ENCODE assay signal across 8 cellular contexts in the genomic region with DNA sequence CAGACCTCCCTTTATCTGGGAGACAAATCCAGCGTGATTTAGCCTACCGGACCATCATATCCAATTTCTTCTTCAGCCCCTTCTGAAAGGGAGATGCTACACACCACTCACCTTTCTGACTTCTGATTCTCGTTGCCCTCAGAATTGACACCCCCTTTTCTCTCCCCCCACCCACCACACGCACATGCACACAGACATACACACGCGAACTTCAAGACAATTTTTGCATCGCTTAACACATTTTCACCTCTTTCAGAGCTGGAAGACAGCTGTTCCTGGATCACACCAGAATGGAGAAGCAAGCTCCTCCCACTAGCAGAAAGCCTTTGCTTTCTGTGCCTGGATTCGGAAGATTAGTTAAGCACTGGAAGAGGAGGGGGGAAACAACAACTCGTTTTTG. TPM values are rescaled to one million over a fixed set of nuclear protein-coding genes. Genes with fewer than 3 reads are reported as not detected.
A peak's percentile ranks its signal among the peaks of the same experiment; 100 is the strongest.
DNase-seq lines count a peak whose midpoint lies in the region; ATAC-seq and TF ChIP-seq lines count a peak whose summit lies in the region.

No MANE protein-coding gene starts in this region.

- peak; percentile 34 for DNase-seq in CMK (ENCODE audit: low read depth)
- no peak for DNase-seq in brain microvascular endothelial cell
- DNase-seq in medulla oblongata (ENCODE audit: extremely low spot score): peak; percentile 56
- no peak for DNase-seq in vagina (ENCODE audit: extremely low spot score in 2 of 2)
- no peak for DNase-seq in germinal center (ENCODE audit: low spot score)
- no peak for DNase-seq in body of pancreas

- H3K36me3 Mint-ChIP-seq in IgD-negative memory B cell: no peaks in the 10 kb centered on the region

- no peak overlapping the region for H3K27ac Mint-ChIP-seq in IgD-negative memory B cell

- intact Hi-C loops in vagina (cut with DNase I): no loop called here
- intact Hi-C loops in body of pancreas (cut with DNase I): no loop called here

- TF ChIP-seq POLR2A in vagina (IDR thresholded peaks at IDR 0.05) (no peak), GM18505 (IDR thresholded peaks at IDR 0.05; ENCODE audit: borderline replicate concordance, extremely low read depth, insufficient read depth, insufficient read length) (no peak), body of pancreas (IDR thresholded peaks at IDR 0.05) (no peak)

- 2 to 3% methylated on average over 9 of the region's 9 CpGs for WGBS in body of pancreas, 2 donors

- H3K4me1 Mint-ChIP-seq in IgD-negative memory B cell: peaks cover 2 to 14% (median 8%) of the 10 kb centered on the region in 3 donors

- H3K27ac ChIP-seq in brain microvascular endothelial cell (no peak overlapping the region), vagina (peak overlapping the region; percentile 59), body of pancreas (no peak overlapping the region)

- H3K36me3 ChIP-seq in brain microvascular endothelial cell (replicated peaks) (no peaks in the 10 kb centered on the region), vagina (no peaks in the 10 kb centered on the region), body of pancreas (replicated peaks in 1 of 2; ENCODE audit: insufficient read depth in 1 of 2, low read depth in 2 of 2) (no peaks in the 10 kb centered on the region)

- in situ Hi-C loops in brain microvascular endothelial cell (cut with HindIII; ENCODE audit: low pct_ligation_motif_present, low sequenced_read_pairs): no loop called here

- H3K27me3 ChIP-seq in brain microvascular endothelial cell (replicated peaks): peaks cover 28% of the 10 kb centered on the region
- no peaks in the 10 kb centered on the region for H3K27me3 ChIP-seq in vagina
- H3K27me3 ChIP-seq in body of pancreas: peaks cover 0 to 27% of the 10 kb centered on the region in 2 donors

- H3K4me3 Mint-ChIP-seq in IgD-negative memory B cell: peak overlapping the region in 3 of 4 donors; percentile 2 to 85 (median 34)

- H3K27me3 Mint-ChIP-seq in IgD-negative memory B cell: peaks cover 45% of the 10 kb centered on the region

- H3K4me3 ChIP-seq in brain microvascular endothelial cell (ENCODE audit: low read depth, low read length): peak overlapping the region; percentile 64
- peak overlapping the region; percentile 50 to 61 for H3K4me3 ChIP-seq in vagina
- H3K4me3 ChIP-seq in body of pancreas: no peak overlapping the region

- no peak for ATAC-seq in GM18505 (IDR thresholded peaks at IDR 0.05; ENCODE audit: unreplicated experiment)
- ATAC-seq in body of pancreas: no peak

- no peak for TF ChIP-seq CTCF in brain microvascular endothelial cell (IDR thresholded peaks at IDR 0.05; ENCODE audit: low read depth, low read length, missing control alignments)
- TF ChIP-seq CTCF in vagina (IDR thresholded peaks at IDR 0.05): no peak
- TF ChIP-seq CTCF in body of pancreas (IDR thresholded peaks at IDR 0.05): no peak

- peaks cover 0 to 7% (median 3%) of the 10 kb centered on the region in 3 donors for H3K9me3 Mint-ChIP-seq in IgD-negative memory B cell

- H3K9me3 ChIP-seq in vagina: no peaks in the 10 kb centered on the region
- H3K9me3 ChIP-seq in body of pancreas: no peaks in the 10 kb centered on the region

- no peaks in the 10 kb centered on the region for H3K4me1 ChIP-seq in vagina
- peaks cover 22% of the 10 kb centered on the region for H3K4me1 ChIP-seq in body of pancreas

RNA-seq across cellular contexts. Expression of a gene that starts 1.0 kb away (rescaled TPM):
- 0.95 TPM for polyA plus RNA-seq in IgD-negative memory B cell
- total RNA-seq in vagina (27.3 TPM), body of pancreas (1 to 10 TPM in 1 of 2 donors, not detected in 1; 9.3 TPM)

RNA-seq across cellular contexts. Expression of a gene that starts 56.6 kb away (rescaled TPM):
- 0.18 TPM for polyA plus RNA-seq in IgD-negative memory B cell
- total RNA-seq in vagina: 96.3 TPM
- 10 to 100 TPM in 1 of 2 donors, 1 to 10 TPM in 1; 8.2 to 33.5 TPM for total RNA-seq in body of pancreas

Comparison
In these comparisons a context has a peak if more than half of its experiments do, and no peak if none do; other contexts are left out.
1. DNase-seq: peak in CMK (single experiment) and medulla oblongata (single experiment); none in brain microvascular endothelial cell (single experiment), vagina (0 of 2), germinal center (single experiment) and body of pancreas (0 of 4).
2. H3K4me3 ChIP-seq: peak in brain microvascular endothelial cell (single experiment) and vagina (2 of 2); none in body of pancreas (0 of 2).